24 cellular contexts compared by ENCODE assay signal in genomic region chr4:173330590-173330989, GRCh38. TPM values are rescaled to one million over a fixed set of nuclear protein-coding genes. Genes with fewer than 3 reads are reported as not detected.
DNase-seq lines count a peak whose midpoint lies in the region; ATAC-seq and TF ChIP-seq lines count a peak whose summit lies in the region.
"Had no signal": no experiment of that assay in that cellular context is flagged by ENCODE, and none has a peak within 500 bp of the region (broad histone marks: within the 10 kb centered on the region; RNA-seq: fewer than 3 reads in every experiment).

No MANE protein-coding gene starts in this region.

- peak overlapping the region; percentile 6 for H3K4me3 ChIP-seq in ACC112 (ENCODE audit: low read depth, low read length)
- H3K4me3 ChIP-seq: hepatocyte, lung, psoas muscle, tibial nerve had no signal

- no peak for ATAC-seq in GM18520 (IDR thresholded peaks at IDR 0.05; ENCODE audit: unreplicated experiment)
- no peak for ATAC-seq in HG03571 (IDR thresholded peaks at IDR 0.05; ENCODE audit: unreplicated experiment)
- ATAC-seq: activated CD4-positive, alpha-beta T cell treated with anti-CD3 and anti-CD28 coated beads for 36 hours; psoas muscle had no signal

- DNase-seq in OCI-M1 (lab: John Stamatoyannopoulos, UW) (peak; percentile 52), 8988T (no peak), HCEC 1CT (no peak)
- DNase-seq: activated CD4-positive, alpha-beta T cell treated with anti-CD3 and anti-CD28 coated beads for 36 hours; activated T-cell treated with anti-CD3 and anti-CD28 coated beads, Interleukin-2, amount 50 U/mL, for 24 hours; amniotic stem cell; cerebellar nuclear complex; DMS79; islet precursor cell; MG63; naive B cell; NCI-H187; NCI-H446; psoas muscle; stimulated activated naive CD4-positive, alpha-beta T cell had no signal

- H3K4me1 Mint-ChIP-seq in brain: peaks cover 38% of the 10 kb centered on the region

- peaks cover 38% of the 10 kb centered on the region for H3K36me3 ChIP-seq in ACC112 (ENCODE audit: insufficient read depth, low read length)

- TF ChIP-seq CTCF in 22Rv1 (IDR thresholded peaks at IDR 0.05): no peak
- TF ChIP-seq CTCF in brain (conservative IDR thresholded peaks at IDR 0.05): no peak

- peak overlapping the region; percentile 37 to 63 (median 40) for H3K4me3 Mint-ChIP-seq in brain
- H3K4me3 Mint-ChIP-seq: activated CD4-positive, alpha-beta T cell treated with anti-CD3 and anti-CD28 coated beads for 36 hours; activated T-cell treated with anti-CD3 and anti-CD28 coated beads, Interleukin-2, amount 50 U/mL, for 24 hours; naive B cell had no signal

- peaks cover 0 to 4% (median 0%) of the 10 kb centered on the region in 5 experiments for H3K9me3 Mint-ChIP-seq in brain
- H3K9me3 Mint-ChIP-seq: activated T-cell treated with anti-CD3 and anti-CD28 coated beads, Interleukin-2, amount 50 U/mL, for 24 hours; naive B cell had no signal

- no peaks in the 10 kb centered on the region for H3K27me3 ChIP-seq in ACC112 (ENCODE audit: insufficient read depth, low read length)
- H3K27me3 ChIP-seq: hepatocyte, MG63, tibial nerve had no signal

- H3K27me3 Mint-ChIP-seq in brain: peaks cover 8% of the 10 kb centered on the region
- H3K27me3 Mint-ChIP-seq: activated CD4-positive, alpha-beta T cell treated with anti-CD3 and anti-CD28 coated beads for 36 hours; activated T-cell treated with anti-CD3 and anti-CD28 coated beads, Interleukin-2, amount 50 U/mL, for 24 hours; naive B cell had no signal

- peaks cover 7% of the 10 kb centered on the region for H3K4me1 ChIP-seq in ACC112 (ENCODE audit: control insufficient read depth, insufficient read depth, low read length, unreplicated experiment)

- H3K27ac ChIP-seq in 22Rv1 (peak overlapping the region; percentile 97), ACC112 (ENCODE audit: low read depth, low read length) (no peak overlapping the region)
- H3K27ac ChIP-seq: C4-2B, hepatocyte, psoas muscle had no signal

- peaks cover 64% of the 10 kb centered on the region for H3K36me3 Mint-ChIP-seq in brain

- peaks cover 28% of the 10 kb centered on the region for H3K79me2 ChIP-seq in ACC112 (ENCODE audit: control insufficient read depth, insufficient read depth, low read length, unreplicated experiment)

- H3K27ac Mint-ChIP-seq in brain: peak overlapping the region in 1 of 5 experiments; percentile 26
- H3K27ac Mint-ChIP-seq: activated CD4-positive, alpha-beta T cell treated with anti-CD3 and anti-CD28 coated beads for 36 hours; activated T-cell treated with anti-CD3 and anti-CD28 coated beads, Interleukin-2, amount 50 U/mL, for 24 hours; naive B cell had no signal

- no peak overlapping the region for H2AFZ ChIP-seq in ACC112 (ENCODE audit: low read length, unreplicated experiment)
- H2AFZ ChIP-seq: hepatocyte had no signal

RNA-seq across cellular contexts. Expression of gene HMGB2, which starts 3.6 kb away (rescaled TPM):
- 211 TPM for polyA plus RNA-seq in brain (ENCODE audit: insufficient read depth, low read depth, low replicate concordance)

RNA-seq across cellular contexts. Expression of gene SAP30, which starts 40.2 kb away (rescaled TPM):
- polyA plus RNA-seq in brain (ENCODE audit: insufficient read depth, low read depth, low replicate concordance): 20.8 TPM
